Comparison of ENCODE assay signal across 12 cellular contexts in genomic region chr11:48044577-48044976, GRCh38.
DNase-seq lines count a peak whose midpoint lies in the region; ATAC-seq and TF ChIP-seq lines count a peak whose summit lies in the region.
"Had no signal": no experiment of that assay in that cellular context is flagged by ENCODE, and none has a peak within 500 bp of the region (broad histone marks: within the 10 kb centered on the region; RNA-seq: fewer than 3 reads in every experiment).

No MANE protein-coding gene starts in this region.

- peaks cover 71% of the 10 kb centered on the region for H3K4me1 Mint-ChIP-seq in activated T-cell treated with anti-CD3 and anti-CD28 coated beads, Interleukin-2, amount 50 U/mL, for 24 hours (ENCODE audit: low read depth)
- peaks cover 59% of the 10 kb centered on the region for H3K4me1 Mint-ChIP-seq in activated T-cell treated with anti-CD3 and anti-CD28 coated beads, Interleukin-2, amount 50 U/mL, for 4 hours (ENCODE audit: low read depth)
- H3K4me1 Mint-ChIP-seq in activated T-helper 1 cell treated with anti-CD3 and anti-CD28 coated beads, Interleukin-12 subunit alpha, Interleukin-12 subunit beta, Interleukin-2, Interleukin-4 antibody, amounts not matched to agents 30 ng/mL and 10 ng/mL and 1 ng/mL, durations not matched to agents 14 hours and 24 hours and 36 hours (ENCODE audit: low read depth): peaks cover 72% of the 10 kb centered on the region

- no peak for ATAC-seq in activated T-cell treated with anti-CD3 and anti-CD28 coated beads, Interleukin-2, amount 50 U/mL, for 4 hours
- ATAC-seq: activated T-helper 17 cell treated with anti-CD3 and anti-CD28 coated beads, Interleukin-2, amount 50 U/mL, for 72 hours had no signal

- peak overlapping the region; percentile 92 for H3K27ac ChIP-seq in temporal lobe (ENCODE audit: low read depth, low read length)

- H3K36me3 Mint-ChIP-seq in activated T-cell treated with anti-CD3 and anti-CD28 coated beads, Interleukin-2, amount 50 U/mL, for 24 hours (ENCODE audit: low read depth): peaks cover 17% of the 10 kb centered on the region
- peaks cover 7% of the 10 kb centered on the region for H3K36me3 Mint-ChIP-seq in activated T-cell treated with anti-CD3 and anti-CD28 coated beads, Interleukin-2, amount 50 U/mL, for 4 hours (ENCODE audit: insufficient read depth)
- H3K36me3 Mint-ChIP-seq in activated T-helper 1 cell treated with anti-CD3 and anti-CD28 coated beads, Interleukin-12 subunit alpha, Interleukin-12 subunit beta, Interleukin-2, Interleukin-4 antibody, amounts not matched to agents 30 ng/mL and 10 ng/mL and 1 ng/mL, durations not matched to agents 14 hours and 24 hours and 36 hours (ENCODE audit: low read depth): peaks cover 23% of the 10 kb centered on the region

- intact Hi-C loops in activated T-helper 1 cell treated with anti-CD3 and anti-CD28 coated beads, Interleukin-12 subunit alpha, Interleukin-12 subunit beta, Interleukin-2, Interleukin-4 antibody, amounts not matched to agents 30 ng/mL and 10 ng/mL and 1 ng/mL, durations not matched to agents 14 hours and 24 hours and 36 hours (cut with micrococcal nuclease): no loop called here

- DNase-seq in activated T-cell treated with anti-CD3 and anti-CD28 coated beads, Interleukin-2, amount 50 U/mL, for 24 hours: no peak
- DNase-seq in activated T-cell treated with anti-CD3 and anti-CD28 coated beads, Interleukin-2, amount 50 U/mL, for 4 hours: no peak
- no peak for DNase-seq in activated T-helper 1 cell treated with anti-CD3 and anti-CD28 coated beads, Interleukin-12 subunit alpha, Interleukin-12 subunit beta, Interleukin-2, Interleukin-4 antibody, amounts not matched to agents 30 ng/mL and 10 ng/mL and 1 ng/mL, durations not matched to agents 14 hours and 24 hours and 36 hours (ENCODE audit: low spot score)
- DNase-seq in medulla oblongata (ENCODE audit: extremely low spot score): peak; percentile 86
- DNase-seq in NCI-H2081 (lab: John Stamatoyannopoulos, UW): no peak
- no peak for DNase-seq in GM20000 (ENCODE audit: low spot score)
- DNase-seq in dermis blood vessel endothelial cell: no peak
- DNase-seq: NCI-H748 treated with DMSO at 0.1 percent for 48 hours, SHP77 treated with DMSO at 0.1 percent for 48 hours, transverse colon had no signal

- no peaks in the 10 kb centered on the region for H3K27me3 Mint-ChIP-seq in activated T-cell treated with anti-CD3 and anti-CD28 coated beads, Interleukin-2, amount 50 U/mL, for 24 hours
- H3K27me3 Mint-ChIP-seq in activated T-cell treated with anti-CD3 and anti-CD28 coated beads, Interleukin-2, amount 50 U/mL, for 4 hours (ENCODE audit: low read depth): no peaks in the 10 kb centered on the region
- H3K27me3 Mint-ChIP-seq in activated T-helper 1 cell treated with anti-CD3 and anti-CD28 coated beads, Interleukin-12 subunit alpha, Interleukin-12 subunit beta, Interleukin-2, Interleukin-4 antibody, amounts not matched to agents 30 ng/mL and 10 ng/mL and 1 ng/mL, durations not matched to agents 14 hours and 24 hours and 36 hours (ENCODE audit: insufficient read depth): no peaks in the 10 kb centered on the region
- H3K27me3 Mint-ChIP-seq: activated T-helper 17 cell treated with anti-CD3 and anti-CD28 coated beads, Interleukin-2, amount 50 U/mL, for 72 hours had no signal

- no peaks in the 10 kb centered on the region for H3K9me3 Mint-ChIP-seq in activated T-cell treated with anti-CD3 and anti-CD28 coated beads, Interleukin-2, amount 50 U/mL, for 24 hours
- H3K9me3 Mint-ChIP-seq in activated T-cell treated with anti-CD3 and anti-CD28 coated beads, Interleukin-2, amount 50 U/mL, for 4 hours: no peaks in the 10 kb centered on the region
- H3K9me3 Mint-ChIP-seq in activated T-helper 1 cell treated with anti-CD3 and anti-CD28 coated beads, Interleukin-12 subunit alpha, Interleukin-12 subunit beta, Interleukin-2, Interleukin-4 antibody, amounts not matched to agents 30 ng/mL and 10 ng/mL and 1 ng/mL, durations not matched to agents 14 hours and 24 hours and 36 hours: no peaks in the 10 kb centered on the region
- H3K9me3 Mint-ChIP-seq: activated T-helper 17 cell treated with anti-CD3 and anti-CD28 coated beads, Interleukin-2, amount 50 U/mL, for 72 hours had no signal

- peak overlapping the region; percentile 72 for H3K27ac Mint-ChIP-seq in activated T-cell treated with anti-CD3 and anti-CD28 coated beads, Interleukin-2, amount 50 U/mL, for 24 hours
- H3K27ac Mint-ChIP-seq in activated T-helper 1 cell treated with anti-CD3 and anti-CD28 coated beads, Interleukin-12 subunit alpha, Interleukin-12 subunit beta, Interleukin-2, Interleukin-4 antibody, amounts not matched to agents 30 ng/mL and 10 ng/mL and 1 ng/mL, durations not matched to agents 14 hours and 24 hours and 36 hours: peak overlapping the region; percentile 76

- no peak overlapping the region for H3K4me3 Mint-ChIP-seq in activated T-cell treated with anti-CD3 and anti-CD28 coated beads, Interleukin-2, amount 50 U/mL, for 24 hours
- H3K4me3 Mint-ChIP-seq in activated T-cell treated with anti-CD3 and anti-CD28 coated beads, Interleukin-2, amount 50 U/mL, for 4 hours: no peak overlapping the region
- H3K4me3 Mint-ChIP-seq in activated T-helper 1 cell treated with anti-CD3 and anti-CD28 coated beads, Interleukin-12 subunit alpha, Interleukin-12 subunit beta, Interleukin-2, Interleukin-4 antibody, amounts not matched to agents 30 ng/mL and 10 ng/mL and 1 ng/mL, durations not matched to agents 14 hours and 24 hours and 36 hours: no peak overlapping the region

- TF ChIP-seq CTCF in GM20000 (IDR thresholded peaks at IDR 0.05; ENCODE audit: extremely low read depth, missing control alignments): no peak
